In genomic region chrX:153449306-153450113, GRCh38 we compare ENCODE assay signal across 24 cellular contexts. TPM values are rescaled to one million over a fixed set of nuclear protein-coding genes. Genes with fewer than 3 reads are reported as not detected.
"Had no signal": no experiment of that assay in that cellular context is flagged by ENCODE, and none has a peak within 500 bp of the region (broad histone marks: within the 10 kb centered on the region; RNA-seq: fewer than 3 reads in every experiment).

No MANE protein-coding gene starts in this region.

- H3K4me3 ChIP-seq: heart left ventricle, lower lobe of right lung, ovary, smooth muscle cell, tibial artery, upper lobe of right lung, vagina had no signal

- H3K4me3 Mint-ChIP-seq: memory B cell; mesothelial cell of epicardium; neural crest cell; stimulated activated naive CD8-positive, alpha-beta T cell treated with anti-CD3 and anti-CD28 coated beads, Interleukin-15, Interleukin-2, amounts not matched to agents 100 ng/mL and 50 ng/mL, for 24 hours had no signal

- H3K9me3 Mint-ChIP-seq: memory B cell; mesothelial cell of epicardium; neural crest cell; stimulated activated naive CD8-positive, alpha-beta T cell treated with anti-CD3 and anti-CD28 coated beads, Interleukin-15, Interleukin-2, amounts not matched to agents 100 ng/mL and 50 ng/mL, for 24 hours had no signal

- H3K27me3 ChIP-seq: ovary, tibial artery, upper lobe of right lung, vagina had no signal

- ATAC-seq: esophagus mucosa, heart left ventricle, left lobe of liver, lower lobe of right lung, right cardiac atrium, upper lobe of right lung had no signal

- H3K4me1 ChIP-seq: heart left ventricle, lower lobe of right lung, tibial artery, upper lobe of right lung, vagina had no signal

- H3K4me1 Mint-ChIP-seq: memory B cell, mesothelial cell of epicardium had no signal

- DNase-seq: effector memory CD4-positive, alpha-beta T cell; heart left ventricle; hypothalamus; kidney glomerular epithelial cell; lower lobe of right lung; right cardiac atrium; stimulated activated CD4-positive, alpha-beta T cell treated with anti-CD3 and anti-CD28 coated beads, Interleukin-2, amount 100 ng/mL, for 48 hours; tibial artery; upper lobe of right lung had no signal

- H3K27ac Mint-ChIP-seq: memory B cell; mesothelial cell of epicardium; progenitor cell of endocrine pancreas; stimulated activated naive CD8-positive, alpha-beta T cell treated with anti-CD3 and anti-CD28 coated beads, Interleukin-15, Interleukin-2, amounts not matched to agents 100 ng/mL and 50 ng/mL, for 24 hours had no signal

- H3K36me3 ChIP-seq: ovary, upper lobe of right lung, vagina had no signal

- H3K9me3 ChIP-seq: heart left ventricle, lower lobe of right lung, ovary, tibial artery, upper lobe of right lung, vagina had no signal

- H3K27ac ChIP-seq: heart left ventricle, lower lobe of right lung, ovary, tibial artery, upper lobe of right lung, vagina had no signal

RNA-seq across cellular contexts. Expression of gene TREX2, which starts 3.7 kb away (rescaled TPM):
- polyA plus RNA-seq: fibroblast of lung had no signal

RNA-seq across cellular contexts. Expression of gene PNMA6E, which starts 48.4 kb away (rescaled TPM):
- total RNA-seq: esophagus mucosa, fibroblast of lung, frontal cortex, glomerular endothelial cell, heart left ventricle, left lobe of liver, lower lobe of right lung, mesothelial cell of epicardium, mucosa of gallbladder, neural crest cell, progenitor cell of endocrine pancreas, right cardiac atrium, smooth muscle cell, temporal lobe, vagina had no signal
- polyA plus RNA-seq: fibroblast of lung, heart left ventricle, right cardiac atrium, smooth muscle cell had no signal
